Comparison of ENCODE assay signal across 1 cellular context in the genomic region with DNA sequence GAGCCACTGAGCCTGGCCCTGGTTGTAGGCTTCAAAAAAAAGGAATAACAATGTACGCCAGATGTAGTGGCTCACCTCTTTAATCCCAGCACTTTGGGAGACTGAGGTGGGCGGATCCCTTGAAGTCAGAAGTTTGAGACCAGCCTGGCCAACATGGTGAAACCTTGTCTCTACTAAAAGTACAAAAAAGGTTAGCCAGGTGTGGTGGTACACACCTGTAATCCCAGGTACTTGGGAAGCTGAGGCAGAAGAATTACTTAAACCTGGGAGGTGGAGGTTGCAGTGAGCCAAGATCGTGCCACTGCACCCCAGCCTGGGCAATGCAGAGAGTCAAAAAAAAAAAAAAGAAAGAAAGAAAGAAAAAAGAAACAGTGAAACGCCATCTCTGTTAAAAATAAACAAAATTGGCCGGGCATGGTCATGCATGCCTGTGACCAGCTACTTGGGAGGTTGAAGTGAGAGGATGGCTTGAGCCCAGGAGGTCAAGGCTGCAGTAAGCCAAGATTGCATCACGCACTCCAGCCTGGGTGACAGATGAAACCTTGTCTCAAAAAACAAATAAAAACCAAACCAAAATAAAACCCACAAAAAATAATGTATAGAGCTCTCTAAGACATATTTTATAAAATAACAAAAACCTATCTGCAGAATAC.
A peak's percentile ranks its signal among the peaks of the same experiment; 100 is the strongest.
TF ChIP-seq lines count a peak whose summit lies in the region.

No MANE protein-coding gene starts in this region.

TF ChIP-seq in HepG2, 621 proteins besides CTCF, POLR2A, EP300 and RAD21 (continued from another document and continues in another):
- TF ChIP-seq, protein P1, sequence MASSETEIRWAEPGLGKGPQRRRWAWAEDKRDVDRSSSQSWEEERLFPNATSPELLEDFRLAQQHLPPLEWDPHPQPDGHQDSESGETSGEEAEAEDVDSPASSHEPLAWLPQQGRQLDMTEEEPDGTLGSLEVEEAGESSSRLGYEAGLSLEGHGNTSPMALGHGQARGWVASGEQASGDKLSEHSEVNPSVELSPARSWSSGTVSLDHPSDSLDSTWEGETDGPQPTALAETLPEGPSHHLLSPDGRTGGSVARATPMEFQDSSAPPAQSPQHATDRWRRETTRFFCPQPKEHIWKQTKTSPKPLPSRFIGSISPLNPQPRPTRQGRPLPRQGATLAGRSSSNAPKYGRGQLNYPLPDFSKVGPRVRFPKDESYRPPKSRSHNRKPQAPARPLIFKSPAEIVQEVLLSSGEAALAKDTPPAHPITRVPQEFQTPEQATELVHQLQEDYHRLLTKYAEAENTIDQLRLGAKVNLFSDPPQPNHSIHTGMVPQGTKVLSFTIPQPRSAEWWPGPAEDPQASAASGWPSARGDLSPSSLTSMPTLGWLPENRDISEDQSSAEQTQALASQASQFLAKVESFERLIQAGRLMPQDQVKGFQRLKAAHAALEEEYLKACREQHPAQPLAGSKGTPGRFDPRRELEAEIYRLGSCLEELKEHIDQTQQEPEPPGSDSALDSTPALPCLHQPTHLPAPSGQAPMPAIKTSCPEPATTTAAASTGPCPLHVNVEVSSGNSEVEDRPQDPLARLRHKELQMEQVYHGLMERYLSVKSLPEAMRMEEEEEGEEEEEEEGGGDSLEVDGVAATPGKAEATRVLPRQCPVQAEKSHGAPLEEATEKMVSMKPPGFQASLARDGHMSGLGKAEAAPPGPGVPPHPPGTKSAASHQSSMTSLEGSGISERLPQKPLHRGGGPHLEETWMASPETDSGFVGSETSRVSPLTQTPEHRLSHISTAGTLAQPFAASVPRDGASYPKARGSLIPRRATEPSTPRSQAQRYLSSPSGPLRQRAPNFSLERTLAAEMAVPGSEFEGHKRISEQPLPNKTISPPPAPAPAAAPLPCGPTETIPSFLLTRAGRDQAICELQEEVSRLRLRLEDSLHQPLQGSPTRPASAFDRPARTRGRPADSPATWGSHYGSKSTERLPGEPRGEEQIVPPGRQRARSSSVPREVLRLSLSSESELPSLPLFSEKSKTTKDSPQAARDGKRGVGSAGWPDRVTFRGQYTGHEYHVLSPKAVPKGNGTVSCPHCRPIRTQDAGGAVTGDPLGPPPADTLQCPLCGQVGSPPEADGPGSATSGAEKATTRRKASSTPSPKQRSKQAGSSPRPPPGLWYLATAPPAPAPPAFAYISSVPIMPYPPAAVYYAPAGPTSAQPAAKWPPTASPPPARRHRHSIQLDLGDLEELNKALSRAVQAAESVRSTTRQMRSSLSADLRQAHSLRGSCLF (CRISPR knock-in tag; IDR thresholded peaks at IDR 0.05; ENCODE audit: borderline replicate concordance): no peak
- TF ChIP-seq ARNT (IDR thresholded peaks at IDR 0.05) (no peak), ZSCAN30 (CRISPR knock-in tag; IDR thresholded peaks at IDR 0.05) (no peak), GTF3A (CRISPR knock-in tag; conservative IDR thresholded peaks at IDR 0.05) (no peak), ZNF335 (CRISPR knock-in tag; IDR thresholded peaks at IDR 0.05) (no peak), MAFK (conservative IDR thresholded peaks at IDR 0.05 in 1 of 2, IDR thresholded peaks at IDR 0.05 in 1 of 2; ENCODE audit: low read length in 2 of 2) (no peak), FOXM1 (CRISPR knock-in tag; IDR thresholded peaks at IDR 0.05) (no peak), ZNF510 (CRISPR knock-in tag; IDR thresholded peaks at IDR 0.05; ENCODE audit: low read depth) (no peak), BORCS8-MEF2B (CRISPR knock-in tag; IDR thresholded peaks at IDR 0.05) (no peak), ZFP82 (CRISPR knock-in tag; IDR thresholded peaks at IDR 0.05; ENCODE audit: borderline replicate concordance) (no peak), ZNF3 (CRISPR knock-in tag; IDR thresholded peaks at IDR 0.05) (no peak), ZNF124 (CRISPR knock-in tag; IDR thresholded peaks at IDR 0.05) (no peak), SMAD1 (CRISPR knock-in tag; IDR thresholded peaks at IDR 0.05; ENCODE audit: borderline replicate concordance, low read depth) (no peak), ZNF678 (CRISPR knock-in tag; IDR thresholded peaks at IDR 0.05) (no peak), RFX5 (IDR thresholded peaks at IDR 0.05; ENCODE audit: low read depth, low read length) (no peak), GTF2F1 (IDR thresholded peaks at IDR 0.05; ENCODE audit: low read length) (no peak), POLR2G (IDR thresholded peaks at IDR 0.05; ENCODE audit: low read depth, low read length) (no peak), NCOR1 (IDR thresholded peaks at IDR 0.05; ENCODE audit: borderline replicate concordance, low read length) (peak; percentile 27; the same call in 1 of the 2 replicates), ELF4 (CRISPR knock-in tag; IDR thresholded peaks at IDR 0.05; ENCODE audit: borderline replicate concordance) (no peak), ZNF446 (CRISPR knock-in tag; IDR thresholded peaks at IDR 0.05) (no peak), KDM5B (CRISPR knock-in tag; IDR thresholded peaks at IDR 0.05; ENCODE audit: borderline replicate concordance) (no peak), TCF12 (IDR thresholded peaks at IDR 0.05) (no peak), TCF12 (CRISPR knock-in tag; IDR thresholded peaks at IDR 0.05) (no peak), ZNF746 (CRISPR knock-in tag; IDR thresholded peaks at IDR 0.05) (no peak), ZNF747 (CRISPR knock-in tag; IDR thresholded peaks at IDR 0.05; ENCODE audit: borderline replicate concordance) (no peak), CEBPB (IDR thresholded peaks at IDR 0.05; ENCODE audit: borderline replicate concordance, low read depth, low read length) (peak; percentile 94), HNRNPUL1 (IDR thresholded peaks at IDR 0.05; ENCODE audit: low read depth, low read length) (no peak)
- TF ChIP-seq, protein P2, sequence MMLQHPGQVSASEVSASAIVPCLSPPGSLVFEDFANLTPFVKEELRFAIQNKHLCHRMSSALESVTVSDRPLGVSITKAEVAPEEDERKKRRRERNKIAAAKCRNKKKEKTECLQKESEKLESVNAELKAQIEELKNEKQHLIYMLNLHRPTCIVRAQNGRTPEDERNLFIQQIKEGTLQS (CRISPR knock-in tag; IDR thresholded peaks at IDR 0.05): peak; percentile 91
- TF ChIP-seq, protein P3, sequence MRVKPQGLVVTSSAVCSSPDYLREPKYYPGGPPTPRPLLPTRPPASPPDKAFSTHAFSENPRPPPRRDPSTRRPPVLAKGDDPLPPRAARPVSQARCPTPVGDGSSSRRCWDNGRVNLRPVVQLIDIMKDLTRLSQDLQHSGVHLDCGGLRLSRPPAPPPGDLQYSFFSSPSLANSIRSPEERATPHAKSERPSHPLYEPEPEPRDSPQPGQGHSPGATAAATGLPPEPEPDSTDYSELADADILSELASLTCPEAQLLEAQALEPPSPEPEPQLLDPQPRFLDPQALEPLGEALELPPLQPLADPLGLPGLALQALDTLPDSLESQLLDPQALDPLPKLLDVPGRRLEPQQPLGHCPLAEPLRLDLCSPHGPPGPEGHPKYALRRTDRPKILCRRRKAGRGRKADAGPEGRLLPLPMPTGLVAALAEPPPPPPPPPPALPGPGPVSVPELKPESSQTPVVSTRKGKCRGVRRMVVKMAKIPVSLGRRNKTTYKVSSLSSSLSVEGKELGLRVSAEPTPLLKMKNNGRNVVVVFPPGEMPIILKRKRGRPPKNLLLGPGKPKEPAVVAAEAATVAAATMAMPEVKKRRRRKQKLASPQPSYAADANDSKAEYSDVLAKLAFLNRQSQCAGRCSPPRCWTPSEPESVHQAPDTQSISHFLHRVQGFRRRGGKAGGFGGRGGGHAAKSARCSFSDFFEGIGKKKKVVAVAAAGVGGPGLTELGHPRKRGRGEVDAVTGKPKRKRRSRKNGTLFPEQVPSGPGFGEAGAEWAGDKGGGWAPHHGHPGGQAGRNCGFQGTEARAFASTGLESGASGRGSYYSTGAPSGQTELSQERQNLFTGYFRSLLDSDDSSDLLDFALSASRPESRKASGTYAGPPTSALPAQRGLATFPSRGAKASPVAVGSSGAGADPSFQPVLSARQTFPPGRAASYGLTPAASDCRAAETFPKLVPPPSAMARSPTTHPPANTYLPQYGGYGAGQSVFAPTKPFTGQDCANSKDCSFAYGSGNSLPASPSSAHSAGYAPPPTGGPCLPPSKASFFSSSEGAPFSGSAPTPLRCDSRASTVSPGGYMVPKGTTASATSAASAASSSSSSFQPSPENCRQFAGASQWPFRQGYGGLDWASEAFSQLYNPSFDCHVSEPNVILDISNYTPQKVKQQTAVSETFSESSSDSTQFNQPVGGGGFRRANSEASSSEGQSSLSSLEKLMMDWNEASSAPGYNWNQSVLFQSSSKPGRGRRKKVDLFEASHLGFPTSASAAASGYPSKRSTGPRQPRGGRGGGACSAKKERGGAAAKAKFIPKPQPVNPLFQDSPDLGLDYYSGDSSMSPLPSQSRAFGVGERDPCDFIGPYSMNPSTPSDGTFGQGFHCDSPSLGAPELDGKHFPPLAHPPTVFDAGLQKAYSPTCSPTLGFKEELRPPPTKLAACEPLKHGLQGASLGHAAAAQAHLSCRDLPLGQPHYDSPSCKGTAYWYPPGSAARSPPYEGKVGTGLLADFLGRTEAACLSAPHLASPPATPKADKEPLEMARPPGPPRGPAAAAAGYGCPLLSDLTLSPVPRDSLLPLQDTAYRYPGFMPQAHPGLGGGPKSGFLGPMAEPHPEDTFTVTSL (CRISPR knock-in tag; IDR thresholded peaks at IDR 0.05; ENCODE audit: borderline replicate concordance): no peak
- TF ChIP-seq, protein P4, sequence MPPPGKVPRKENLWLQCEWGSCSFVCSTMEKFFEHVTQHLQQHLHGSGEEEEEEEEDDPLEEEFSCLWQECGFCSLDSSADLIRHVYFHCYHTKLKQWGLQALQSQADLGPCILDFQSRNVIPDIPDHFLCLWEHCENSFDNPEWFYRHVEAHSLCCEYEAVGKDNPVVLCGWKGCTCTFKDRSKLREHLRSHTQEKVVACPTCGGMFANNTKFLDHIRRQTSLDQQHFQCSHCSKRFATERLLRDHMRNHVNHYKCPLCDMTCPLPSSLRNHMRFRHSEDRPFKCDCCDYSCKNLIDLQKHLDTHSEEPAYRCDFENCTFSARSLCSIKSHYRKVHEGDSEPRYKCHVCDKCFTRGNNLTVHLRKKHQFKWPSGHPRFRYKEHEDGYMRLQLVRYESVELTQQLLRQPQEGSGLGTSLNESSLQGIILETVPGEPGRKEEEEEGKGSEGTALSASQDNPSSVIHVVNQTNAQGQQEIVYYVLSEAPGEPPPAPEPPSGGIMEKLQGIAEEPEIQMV (CRISPR knock-in tag; IDR thresholded peaks at IDR 0.05; ENCODE audit: low read depth): no peak
- TF ChIP-seq, protein P5, sequence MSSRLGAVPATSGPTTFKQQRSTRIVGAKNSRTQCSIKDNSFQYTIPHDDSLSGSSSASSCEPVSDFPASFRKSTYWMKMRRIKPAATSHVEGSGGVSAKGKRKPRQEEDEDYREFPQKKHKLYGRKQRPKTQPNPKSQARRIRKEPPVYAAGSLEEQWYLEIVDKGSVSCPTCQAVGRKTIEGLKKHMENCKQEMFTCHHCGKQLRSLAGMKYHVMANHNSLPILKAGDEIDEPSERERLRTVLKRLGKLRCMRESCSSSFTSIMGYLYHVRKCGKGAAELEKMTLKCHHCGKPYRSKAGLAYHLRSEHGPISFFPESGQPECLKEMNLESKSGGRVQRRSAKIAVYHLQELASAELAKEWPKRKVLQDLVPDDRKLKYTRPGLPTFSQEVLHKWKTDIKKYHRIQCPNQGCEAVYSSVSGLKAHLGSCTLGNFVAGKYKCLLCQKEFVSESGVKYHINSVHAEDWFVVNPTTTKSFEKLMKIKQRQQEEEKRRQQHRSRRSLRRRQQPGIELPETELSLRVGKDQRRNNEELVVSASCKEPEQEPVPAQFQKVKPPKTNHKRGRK (CRISPR knock-in tag; IDR thresholded peaks at IDR 0.05): no peak
- TF ChIP-seq, protein P6, sequence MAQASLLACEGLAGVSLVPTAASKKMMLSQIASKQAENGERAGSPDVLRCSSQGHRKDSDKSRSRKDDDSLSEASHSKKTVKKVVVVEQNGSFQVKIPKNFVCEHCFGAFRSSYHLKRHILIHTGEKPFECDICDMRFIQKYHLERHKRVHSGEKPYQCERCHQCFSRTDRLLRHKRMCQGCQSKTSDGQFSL (CRISPR knock-in tag; IDR thresholded peaks at IDR 0.05): no peak
- TF ChIP-seq, protein P7, sequence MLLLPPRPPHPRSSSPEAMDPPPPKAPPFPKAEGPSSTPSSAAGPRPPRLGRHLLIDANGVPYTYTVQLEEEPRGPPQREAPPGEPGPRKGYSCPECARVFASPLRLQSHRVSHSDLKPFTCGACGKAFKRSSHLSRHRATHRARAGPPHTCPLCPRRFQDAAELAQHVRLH (CRISPR knock-in tag; IDR thresholded peaks at IDR 0.05; ENCODE audit: borderline replicate concordance, low read depth): no peak
- TF ChIP-seq, protein P8, sequence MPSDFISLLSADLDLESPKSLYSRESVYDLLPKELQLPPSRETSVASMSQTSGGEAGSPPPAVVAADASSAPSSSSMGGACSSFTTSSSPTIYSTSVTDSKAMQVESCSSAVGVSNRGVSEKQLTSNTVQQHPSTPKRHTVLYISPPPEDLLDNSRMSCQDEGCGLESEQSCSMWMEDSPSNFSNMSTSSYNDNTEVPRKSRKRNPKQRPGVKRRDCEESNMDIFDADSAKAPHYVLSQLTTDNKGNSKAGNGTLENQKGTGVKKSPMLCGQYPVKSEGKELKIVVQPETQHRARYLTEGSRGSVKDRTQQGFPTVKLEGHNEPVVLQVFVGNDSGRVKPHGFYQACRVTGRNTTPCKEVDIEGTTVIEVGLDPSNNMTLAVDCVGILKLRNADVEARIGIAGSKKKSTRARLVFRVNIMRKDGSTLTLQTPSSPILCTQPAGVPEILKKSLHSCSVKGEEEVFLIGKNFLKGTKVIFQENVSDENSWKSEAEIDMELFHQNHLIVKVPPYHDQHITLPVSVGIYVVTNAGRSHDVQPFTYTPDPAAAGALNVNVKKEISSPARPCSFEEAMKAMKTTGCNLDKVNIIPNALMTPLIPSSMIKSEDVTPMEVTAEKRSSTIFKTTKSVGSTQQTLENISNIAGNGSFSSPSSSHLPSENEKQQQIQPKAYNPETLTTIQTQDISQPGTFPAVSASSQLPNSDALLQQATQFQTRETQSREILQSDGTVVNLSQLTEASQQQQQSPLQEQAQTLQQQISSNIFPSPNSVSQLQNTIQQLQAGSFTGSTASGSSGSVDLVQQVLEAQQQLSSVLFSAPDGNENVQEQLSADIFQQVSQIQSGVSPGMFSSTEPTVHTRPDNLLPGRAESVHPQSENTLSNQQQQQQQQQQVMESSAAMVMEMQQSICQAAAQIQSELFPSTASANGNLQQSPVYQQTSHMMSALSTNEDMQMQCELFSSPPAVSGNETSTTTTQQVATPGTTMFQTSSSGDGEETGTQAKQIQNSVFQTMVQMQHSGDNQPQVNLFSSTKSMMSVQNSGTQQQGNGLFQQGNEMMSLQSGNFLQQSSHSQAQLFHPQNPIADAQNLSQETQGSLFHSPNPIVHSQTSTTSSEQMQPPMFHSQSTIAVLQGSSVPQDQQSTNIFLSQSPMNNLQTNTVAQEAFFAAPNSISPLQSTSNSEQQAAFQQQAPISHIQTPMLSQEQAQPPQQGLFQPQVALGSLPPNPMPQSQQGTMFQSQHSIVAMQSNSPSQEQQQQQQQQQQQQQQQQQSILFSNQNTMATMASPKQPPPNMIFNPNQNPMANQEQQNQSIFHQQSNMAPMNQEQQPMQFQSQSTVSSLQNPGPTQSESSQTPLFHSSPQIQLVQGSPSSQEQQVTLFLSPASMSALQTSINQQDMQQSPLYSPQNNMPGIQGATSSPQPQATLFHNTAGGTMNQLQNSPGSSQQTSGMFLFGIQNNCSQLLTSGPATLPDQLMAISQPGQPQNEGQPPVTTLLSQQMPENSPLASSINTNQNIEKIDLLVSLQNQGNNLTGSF (CRISPR knock-in tag; IDR thresholded peaks at IDR 0.05): no peak
